Comparison of ENCODE assay signal across 8 cellular contexts in genomic region chr11:47407746-47408590, GRCh38. TPM values are rescaled to one million over a fixed set of nuclear protein-coding genes. Genes with fewer than 3 reads are reported as not detected.
DNase-seq lines count a peak whose midpoint lies in the region; ATAC-seq lines count a peak whose summit lies in the region.

Gene SLC39A13, plus strand, starts transcription at chr11:47408590. Its CDS starts 1,505 bp downstream, at chr11:47410095.

- H3K27me3 ChIP-seq in BLaER1 treated with 17β-estradiol and CSF1 and Interleukin-3, amounts not matched to agents 10 nM and 100 nM = no peaks in the 10 kb centered on the region

- H3K36me3 ChIP-seq in BLaER1 treated with 17β-estradiol and CSF1 and Interleukin-3, amounts not matched to agents 10 nM and 100 nM = peaks cover 0 to 30% (median 23%) of the 10 kb centered on the region in 11 experiments; a peak in 17 of 22 replicates

- no peaks in the 10 kb centered on the region for H3K9me3 ChIP-seq in BLaER1 treated with 17β-estradiol and CSF1 and Interleukin-3, amounts not matched to agents 10 nM and 100 nM (replicated peaks in 1 of 11)

- H3K4me2 ChIP-seq in BLaER1 treated with 17β-estradiol and CSF1 and Interleukin-3, amounts not matched to agents 10 nM and 100 nM = peak within 1 kb of the TSS; percentile 91 to 100 (median 98)

- ATAC-seq in GM19324 (IDR thresholded peaks at IDR 0.05; ENCODE audit: low FRiP score, unreplicated experiment) = peak; percentile 93
- ATAC-seq in HG03460 (IDR thresholded peaks at IDR 0.05; ENCODE audit: unreplicated experiment) = peak; percentile 80
- peak; percentile 88 for ATAC-seq in left colon

- peaks cover 0 to 36% (median 13%) of the 10 kb centered on the region in 11 experiments; a peak in 10 of 22 replicates for H4K20me1 ChIP-seq in BLaER1 treated with 17β-estradiol and CSF1 and Interleukin-3, amounts not matched to agents 10 nM and 100 nM

- peaks cover 60 to 90% (median 75%) of the 10 kb centered on the region in 10 experiments for H3K4me1 ChIP-seq in BLaER1 treated with 17β-estradiol and CSF1 and Interleukin-3, amounts not matched to agents 10 nM and 100 nM

- peak; percentile 91 to 98 for DNase-seq in NCI-H526 (lab: John Stamatoyannopoulos, UW)
- peak; percentile 94 for DNase-seq in activated CD4-positive, alpha-beta T cell treated with anti-CD3 and anti-CD28 coated beads for 48 hours
- peak; percentile 93 to 94 for DNase-seq in left colon
- peak; percentile 89 for DNase-seq in stimulated activated CD4-positive, alpha-beta T cell treated with anti-CD3 and anti-CD28 coated beads, Interleukin-1b, Interleukin-23, amount 100 ng/mL, for 4 hours (ENCODE audit: low read depth in 2 of 2)

- intact Hi-C loops in left colon (cut with DNase I, micrococcal nuclease) = no loop called here

- H3K4me3 ChIP-seq in BLaER1 treated with 17β-estradiol and CSF1 and Interleukin-3, amounts not matched to agents 10 nM and 100 nM = peak within 1 kb of the TSS; percentile 67 to 91 (median 78)

- H3K27ac ChIP-seq in BLaER1 treated with 17β-estradiol and CSF1 and Interleukin-3, amounts not matched to agents 10 nM and 100 nM = peak within 1 kb of the TSS; percentile 86 to 99 (median 94)
- H3K27ac ChIP-seq in cingulate gyrus (ENCODE audit: low read depth, low read length) = peak within 1 kb of the TSS; percentile 98

- peak within 1 kb of the TSS; percentile 85 to 94 (median 90) for H3K9ac ChIP-seq in BLaER1 treated with 17β-estradiol and CSF1 and Interleukin-3, amounts not matched to agents 10 nM and 100 nM

RNA-seq across cellular contexts. Expression of gene SLC39A13, which starts in this region (rescaled TPM):
- total RNA-seq in left colon = 10 to 100 TPM; 17.9 to 20.2 TPM

Comparison
In these comparisons a context has a peak if more than half of its experiments do, and no peak if none do; other contexts are left out.
1. Peak in every context shown above with its lines: DNase-seq, ATAC-seq, H3K4me3 ChIP-seq and H3K27ac ChIP-seq.